30 cellular contexts compared by ENCODE assay signal in the genomic region with DNA sequence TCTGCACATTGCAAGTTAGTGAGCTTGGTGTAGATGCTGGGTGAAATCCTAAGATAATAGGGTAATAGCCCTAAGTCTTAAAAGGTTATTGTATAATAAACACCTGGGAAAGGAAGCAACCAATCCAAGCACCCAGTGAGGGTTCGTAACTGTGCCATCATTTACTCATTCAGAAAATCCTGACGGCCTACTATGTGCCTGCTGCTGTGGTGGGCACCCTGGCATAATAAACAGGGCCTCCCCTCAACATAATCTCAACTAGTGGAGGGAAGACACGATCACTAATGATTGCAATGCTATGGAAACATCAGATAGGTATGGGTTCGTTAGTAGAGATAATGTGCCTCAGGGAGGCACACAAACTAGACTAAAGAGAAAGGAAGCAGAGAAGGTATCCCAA. TPM values are rescaled to one million over a fixed set of nuclear protein-coding genes. Genes with fewer than 3 reads are reported as not detected.
"Had no signal": no experiment of that assay in that cellular context is flagged by ENCODE, and none has a peak within 500 bp of the region (broad histone marks: within the 10 kb centered on the region; RNA-seq: fewer than 3 reads in every experiment).

No MANE protein-coding gene starts in this region.

- H3K27me3 ChIP-seq: colonic mucosa, dorsolateral prefrontal cortex, esophagus muscularis mucosa, esophagus squamous epithelium, foreskin keratinocyte, gastrocnemius medialis, gastroesophageal sphincter, heart left ventricle, heart right ventricle had no signal

- ATAC-seq: effector memory CD8-positive, alpha-beta T cell; esophagus mucosa; foreskin keratinocyte; gastrocnemius medialis; gastroesophageal sphincter; heart left ventricle; heart right ventricle had no signal

- H3K27ac Mint-ChIP-seq: dendritic cell treated with granulocyte-macrophage colony-stimulating factor and Interleukin-4, amounts not matched to agents 40 ng/mL and 50 ng/mL, for 4 days; effector memory CD8-positive, alpha-beta T cell; endodermal cell had no signal

- H3K4me1 ChIP-seq: colonic mucosa, esophagus muscularis mucosa, esophagus squamous epithelium, foreskin keratinocyte, gastrocnemius medialis, gastroesophageal sphincter, heart left ventricle had no signal

- H3K27me3 Mint-ChIP-seq: dendritic cell treated with granulocyte-macrophage colony-stimulating factor and Interleukin-4, amounts not matched to agents 40 ng/mL and 50 ng/mL, for 4 days; effector memory CD8-positive, alpha-beta T cell had no signal

- H3K4me3 Mint-ChIP-seq: dendritic cell treated with granulocyte-macrophage colony-stimulating factor and Interleukin-4, amounts not matched to agents 40 ng/mL and 50 ng/mL, for 4 days; effector memory CD8-positive, alpha-beta T cell; endodermal cell had no signal

- FAIRE-seq: colon, endometrium, endothelial cell of umbilical vein, frontal cortex had no signal

- H3K36me3 ChIP-seq: colonic mucosa, esophagus muscularis mucosa, esophagus squamous epithelium, gastrocnemius medialis, gastroesophageal sphincter, heart left ventricle, heart right ventricle had no signal

- H3K9me3 ChIP-seq: colonic mucosa, esophagus muscularis mucosa, esophagus squamous epithelium, gastrocnemius medialis, gastroesophageal sphincter, heart left ventricle, heart right ventricle had no signal

- H3K9me3 Mint-ChIP-seq: dendritic cell treated with granulocyte-macrophage colony-stimulating factor and Interleukin-4, amounts not matched to agents 40 ng/mL and 50 ng/mL, for 4 days had no signal

- H3K4me1 Mint-ChIP-seq: endodermal cell had no signal

- H3K4me3 ChIP-seq: colonic mucosa, coronary artery, dorsolateral prefrontal cortex, esophagus muscularis mucosa, esophagus squamous epithelium, gastrocnemius medialis, gastroesophageal sphincter, heart left ventricle, heart right ventricle had no signal

- DNase-seq: colonic mucosa; cortex of kidney; dermis blood vessel endothelial cell; dorsolateral prefrontal cortex; effector CD4-positive, alpha-beta T cell; effector CD8-positive, alpha-beta T cell; effector memory CD4-positive, alpha-beta T cell; effector memory CD8-positive, alpha-beta T cell; endodermal cell; erythroblast; esophagus squamous epithelium; foreskin fibroblast; foreskin keratinocyte; foreskin melanocyte; gastrocnemius medialis; glutamatergic neuron; head of caudate nucleus; heart left ventricle; heart right ventricle had no signal

- H3K27ac ChIP-seq: colonic mucosa, coronary artery, dorsolateral prefrontal cortex, epithelial cell of prostate, esophagus muscularis mucosa, esophagus squamous epithelium, foreskin keratinocyte, gastrocnemius medialis, gastroesophageal sphincter, heart left ventricle, heart right ventricle had no signal

RNA-seq across cellular contexts. Expression of a gene that starts 48.9 kb away (rescaled TPM):
- total RNA-seq: fibroblast of lung had no signal
